8 cellular contexts compared by ENCODE assay signal in the genomic region with DNA sequence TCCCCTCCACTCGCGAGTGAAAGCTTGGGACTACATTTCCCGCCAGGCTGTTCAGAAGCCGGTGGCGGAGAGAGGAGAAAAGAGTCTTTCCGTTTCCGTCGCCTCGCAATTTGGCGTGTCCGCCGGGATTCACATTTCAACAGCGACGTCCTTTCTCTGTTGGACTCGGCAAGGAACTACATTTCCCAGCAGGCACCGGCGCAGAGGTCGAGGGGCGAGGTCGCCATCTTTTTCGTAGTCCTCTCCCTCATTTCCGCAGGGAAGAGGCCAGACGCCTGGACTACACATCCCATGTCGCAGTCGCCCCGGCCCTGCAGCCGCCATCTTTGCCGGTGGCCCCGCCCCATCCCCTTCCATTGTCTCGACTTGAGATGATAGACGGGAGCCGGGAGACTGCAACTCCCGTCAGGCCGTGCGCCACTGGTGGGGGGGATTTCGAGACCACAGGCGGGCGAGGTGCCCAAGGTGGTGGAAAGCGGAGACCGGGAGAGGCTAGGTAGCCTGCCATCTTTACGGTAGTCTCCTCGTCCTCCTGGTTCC.
DNase-seq lines count a peak whose midpoint lies in the region; ATAC-seq and TF ChIP-seq lines count a peak whose summit lies in the region.

No MANE protein-coding gene starts in this region.

- H3K4me3 ChIP-seq in NB4 (ENCODE audit: low read depth, low read length): peak overlapping the region; percentile 98
- peak overlapping the region; percentile 100 for H3K4me3 ChIP-seq in SK-N-MC

- no peaks in the 10 kb centered on the region for H3K9me3 Mint-ChIP-seq in activated naive CD4-positive, alpha-beta T cell treated with anti-CD3 and anti-CD28 coated beads, Interleukin-2, amount 50 U/mL, for 24 hours

- ATAC-seq in HG02571 (IDR thresholded peaks at IDR 0.05; ENCODE audit: unreplicated experiment): peak; percentile 73

- H3K36me3 ChIP-seq in SK-N-MC (ENCODE audit: insufficient read depth, low read length): no peaks in the 10 kb centered on the region

- H3K27me3 Mint-ChIP-seq in activated naive CD4-positive, alpha-beta T cell treated with anti-CD3 and anti-CD28 coated beads, Interleukin-2, amount 50 U/mL, for 24 hours: no peaks in the 10 kb centered on the region

- peak; percentile 99 for DNase-seq in GDM1 (lab: John Stamatoyannopoulos, UW)
- peak; percentile 100 for DNase-seq in NB4 (ENCODE audit: low read depth)
- peak; percentile 99 for DNase-seq in SK-N-MC (ENCODE audit: low read depth, low spot score)
- peak; percentile 95 for DNase-seq in germinal center (ENCODE audit: low spot score)
- DNase-seq in non-pigmented ciliary epithelial cell (ENCODE audit: low read depth): peak; percentile 98
- DNase-seq in superior temporal gyrus (ENCODE audit: extremely low spot score): peak; percentile 100

- peak overlapping the region; percentile 98 for H3K9ac ChIP-seq in SK-N-MC (ENCODE audit: insufficient read length)

- no peaks in the 10 kb centered on the region for H3K9me3 ChIP-seq in SK-N-MC (ENCODE audit: low read depth, low read length)

- no peak for TF ChIP-seq POLR2A in NB4 (IDR thresholded peaks at IDR 0.05; ENCODE audit: extremely low read depth, insufficient read length)

- peak overlapping the region; percentile 99 for H3K4me3 Mint-ChIP-seq in activated naive CD4-positive, alpha-beta T cell treated with anti-CD3 and anti-CD28 coated beads, Interleukin-2, amount 50 U/mL, for 24 hours

- H3K4me1 Mint-ChIP-seq in activated naive CD4-positive, alpha-beta T cell treated with anti-CD3 and anti-CD28 coated beads, Interleukin-2, amount 50 U/mL, for 24 hours: peaks cover 9% of the 10 kb centered on the region

- H3K36me3 Mint-ChIP-seq in activated naive CD4-positive, alpha-beta T cell treated with anti-CD3 and anti-CD28 coated beads, Interleukin-2, amount 50 U/mL, for 24 hours: no peaks in the 10 kb centered on the region

- peak overlapping the region; percentile 99 for H3K27ac ChIP-seq in SK-N-MC

- H3K27ac Mint-ChIP-seq in activated naive CD4-positive, alpha-beta T cell treated with anti-CD3 and anti-CD28 coated beads, Interleukin-2, amount 50 U/mL, for 24 hours: peak overlapping the region; percentile 100

- no peak for TF ChIP-seq CTCF in NB4 (IDR thresholded peaks at IDR 0.05; ENCODE audit: low read depth, low read length)

Comparison
In these comparisons a context has a peak if more than half of its experiments do, and no peak if none do; other contexts are left out.
1. Peak in every context shown above with its lines: DNase-seq, ATAC-seq, H3K4me3 ChIP-seq and H3K27ac ChIP-seq.